ENCODE assay signal across 8 cellular contexts in genomic region chr2:190023860-190024259, GRCh38. TPM values are rescaled to one million over a fixed set of nuclear protein-coding genes. Genes with fewer than 3 reads are reported as not detected.
DNase-seq lines count a peak whose midpoint lies in the region; ATAC-seq, FAIRE-seq and TF ChIP-seq lines count a peak whose summit lies in the region.

No MANE protein-coding gene starts in this region.

- no peak overlapping the region for H2BK15ac ChIP-seq in IMR-90 (ENCODE audit: low read depth, low read length)

- H3K27me3 ChIP-seq in IMR-90 (ENCODE audit: control insufficient read depth, insufficient read depth, low read length) (peaks cover 3% of the 10 kb centered on the region), esophagus squamous epithelium (peaks cover 0 to 2% (median 0%) of the 10 kb centered on the region in 4 donors), psoas muscle (ENCODE audit: insufficient read depth in 3 of 3, low read length in 2 of 3) (no peaks in the 10 kb centered on the region)

- H3K4me1 ChIP-seq in IMR-90 (ENCODE audit: control insufficient read depth, insufficient read depth, low read length) = no peaks in the 10 kb centered on the region
- no peaks in the 10 kb centered on the region for H3K4me1 ChIP-seq in esophagus squamous epithelium
- H3K4me1 ChIP-seq in psoas muscle = no peaks in the 10 kb centered on the region

- H3K23ac ChIP-seq in IMR-90 (ENCODE audit: low read depth, low read length) = no peak overlapping the region

- H3K4me3 ChIP-seq in IMR-90 (ENCODE audit: insufficient read depth, low read depth, low read length) (no peak overlapping the region), esophagus squamous epithelium (no peak overlapping the region), psoas muscle (no peak overlapping the region)

- no peak for TF ChIP-seq POLR2A in IMR-90 (IDR thresholded peaks at IDR 0.05; ENCODE audit: low read depth, low read length)
- no peak for TF ChIP-seq POLR2A in esophagus squamous epithelium (IDR thresholded peaks at IDR 0.05)

- no peak overlapping the region for H3K4ac ChIP-seq in IMR-90 (ENCODE audit: low read depth, low read length)

- H2BK120ac ChIP-seq in IMR-90 (ENCODE audit: low read depth, low read length) = no peak overlapping the region

- H3K9me1 ChIP-seq in IMR-90 (ENCODE audit: insufficient read depth, low read length) = no peaks in the 10 kb centered on the region

- intact Hi-C loops in IMR-90 (cut with micrococcal nuclease) (no loop called here), esophagus squamous epithelium (cut with DNase I) (no loop called here), psoas muscle (cut with DNase I) (loop anchor here (2.0 to 5.0 kb wide), 2 partner anchors 45 to 48 kb away; no protein-coding TSS in a partner anchor)

- CTCF ChIA-PET in GM10248 (lab: Yijun Ruan, JAX) (interaction anchor here (1.0 to 1.9 kb wide), 2 partner anchors 10 to 17 kb away, joined by 4 read pairs; no protein-coding TSS in a partner anchor), IMR-90 (lab: Yijun Ruan, JAX) (interaction anchor here (0.6 to 1.6 kb wide), 5 partner anchors 11 to 224 kb away, joined by 3 to 6 read pairs (median 4); no protein-coding TSS in a partner anchor)

- dilution Hi-C loops in IMR-90 (cut with HindIII; ENCODE audit: low sequenced_read_pairs, unreplicated experiment) = no loop called here

- no peak overlapping the region for H3K9ac ChIP-seq in IMR-90 (ENCODE audit: low read depth, low read length)

- no peak overlapping the region for H3K56ac ChIP-seq in IMR-90 (ENCODE audit: extremely low read depth, insufficient read depth, low read length)

- no peaks in the 10 kb centered on the region for H4K20me1 ChIP-seq in IMR-90 (ENCODE audit: insufficient read depth, low read length)

- no peak overlapping the region for H2BK5ac ChIP-seq in IMR-90 (ENCODE audit: low read depth, low read length, poor library complexity, severe bottlenecking)

- no peak overlapping the region for H3K4me2 ChIP-seq in IMR-90 (ENCODE audit: low read depth, low read length)

- H3K18ac ChIP-seq in IMR-90 (ENCODE audit: low read depth, low read length) = no peak overlapping the region

- POLR2A ChIA-PET in GM10248 (lab: Yijun Ruan, JAX) (no interaction called here), IMR-90 (lab: Charles Lee; ENCODE audit: unreplicated experiment) (no interaction called here)

- no peak overlapping the region for H2AK9ac ChIP-seq in IMR-90 (replicated peaks; ENCODE audit: low read depth, low read length, poor library complexity)

- no peak; the same call in 1 of the 2 replicates for TF ChIP-seq RAD21 in IMR-90 (IDR thresholded peaks at IDR 0.05; ENCODE audit: low read length)

- FAIRE-seq in RCC 7860 (lab: Jason Lieb, UNC) = peak; percentile 64

- ATAC-seq in IMR-90 (ENCODE audit: low read depth) = no peak; the same call in 1 of the 2 replicates
- ATAC-seq in psoas muscle = peak in 2 of 4 donors; percentile 51 to 64
- ATAC-seq in HG02852 (IDR thresholded peaks at IDR 0.05; ENCODE audit: unreplicated experiment) = no peak
- no peak for ATAC-seq in HG02938 (IDR thresholded peaks at IDR 0.05; ENCODE audit: unreplicated experiment)

- no peak overlapping the region for H2BK20ac ChIP-seq in IMR-90 (ENCODE audit: low read depth, low read length)

- WGBS in IMR-90 (ENCODE audit: extremely low coverage in 2 of 2, insufficient read length in 1 of 2), 2 experiments = 40% methylated on average over 1 of the region's 5 CpGs; no CpG with 5 or more reads in 1 of the 2 experiments
- 21 to 33% methylated on average over 5 of the region's 5 CpGs for WGBS in esophagus squamous epithelium, 2 donors
- WGBS in psoas muscle, 3 donors = 39 to 48% (median 43%) methylated on average over 5 of the region's 5 CpGs

- DNase-seq in ACHN (peak; percentile 62), GM10248 (ENCODE audit: extremely low spot score) (peak; percentile 22), IMR-90 (peak; percentile 49), RCC 7860 (ENCODE audit: low spot score) (peak; percentile 23), esophagus squamous epithelium (lab: John Stamatoyannopoulos, UW) (no peak), psoas muscle (no peak)

- H3K36me3 ChIP-seq in IMR-90 (ENCODE audit: control insufficient read depth, insufficient read depth, low read length) = no peaks in the 10 kb centered on the region
- H3K36me3 ChIP-seq in esophagus squamous epithelium = no peaks in the 10 kb centered on the region
- H3K36me3 ChIP-seq in psoas muscle (ENCODE audit: insufficient read depth in 1 of 2, low read depth in 1 of 2) = no peaks in the 10 kb centered on the region

- no peak overlapping the region for H4K5ac ChIP-seq in IMR-90 (ENCODE audit: low read depth, low read length)

- H4K91ac ChIP-seq in IMR-90 (ENCODE audit: insufficient read depth, low read depth, low read length) = no peak overlapping the region

- in situ Hi-C loops in ACHN (cut with HindIII; ENCODE audit: low pct_ligation_motif_present, low pct_unique_long_range_greater_than_20kb, low sequenced_read_pairs) = no loop called here
- in situ Hi-C loops in IMR-90 (cut with MboI; ENCODE audit: low sequenced_read_pairs) = no loop called here

- H3K79me1 ChIP-seq in IMR-90 (ENCODE audit: low read depth in 1 of 2, low read length in 2 of 2) = no peaks in the 10 kb centered on the region

- no TSS peak for BruUV-seq in IMR-90 (replicated peaks; lab: Mats Ljungman, UMichigan)

- peak; percentile 30 for TF ChIP-seq CTCF in GM10248 (IDR thresholded peaks at IDR 0.05; ENCODE audit: control extremely low read depth, extremely low read depth, low read depth, missing control alignments)
- peak; percentile 51 for TF ChIP-seq CTCF in IMR-90 (conservative IDR thresholded peaks at IDR 0.05; ENCODE audit: low read depth, low read length)
- TF ChIP-seq CTCF in esophagus squamous epithelium (IDR thresholded peaks at IDR 0.05) = peak in 5 of 6 experiments; percentile 35 to 55 (median 47)
- peak; percentile 64 for TF ChIP-seq CTCF in psoas muscle (IDR thresholded peaks at IDR 0.05)

- peak overlapping the region; percentile 80 for H2AFZ ChIP-seq in IMR-90 (replicated peaks; ENCODE audit: low read length, poor library complexity)

- H3K27ac ChIP-seq in IMR-90 (ENCODE audit: insufficient read depth, low read length) (no peak overlapping the region), esophagus squamous epithelium (no peak overlapping the region), psoas muscle (no peak overlapping the region)

- H2AK5ac ChIP-seq in IMR-90 (ENCODE audit: low read depth, low read length) = no peak overlapping the region

- no peak overlapping the region for H3K14ac ChIP-seq in IMR-90 (replicated peaks; ENCODE audit: low read depth, low read length)

- H3K9me3 ChIP-seq in IMR-90 (ENCODE audit: control insufficient read depth, insufficient read depth, low read length) (no peaks in the 10 kb centered on the region), esophagus squamous epithelium (no peaks in the 10 kb centered on the region), psoas muscle (no peaks in the 10 kb centered on the region)

- no peak overlapping the region for H4K8ac ChIP-seq in IMR-90 (ENCODE audit: low read depth in 2 of 2, low read length in 2 of 2)

TF ChIP-seq in IMR-90, 13 proteins besides CTCF, POLR2A, EP300 and RAD21:
- TF ChIP-seq MXI1 (IDR thresholded peaks at IDR 0.05; ENCODE audit: borderline replicate concordance, low read depth, low read length) = no peak
- TF ChIP-seq SMC3 (IDR thresholded peaks at IDR 0.05; ENCODE audit: low read depth, low read length) = 0 out of 2 replicates have a peak, but pooled peaks have one; percentile 9
- TF ChIP-seq CHD1 (IDR thresholded peaks at IDR 0.05; ENCODE audit: low read depth, low read length) = no peak
TF ChIP-seq in IMR-90: peak in this region for 1.

RNA-seq across cellular contexts. Expression of gene MSTN, which starts 38.7 kb away (rescaled TPM):
- total RNA-seq in IMR-90 (2012; rRNA removed) (under 0.01 TPM in 1 of 2 replicates, not detected in the other), esophagus squamous epithelium (under 1 TPM in 3 of 4 donors, not detected in 1; 0.13 to 0.21 (median 0.19) TPM), psoas muscle (1 to 10 TPM in 2 of 4 donors, under 1 TPM in 2; 0.32 to 6.6 (median 1.3) TPM)
- polyA plus RNA-seq in IMR-90 (2012; rRNA removed) (not detected in 2 replicates), psoas muscle (1 to 10 TPM in 1 of 3 donors, under 1 TPM in 2; 0.08 to 1.6 (median 0.55) TPM)
- polyA plus RNA-seq in IMR-90 (2012; cell fraction: cytosol; rRNA removed) = 0.02 TPM in 1 of 2 replicates, not detected in the other
- polyA plus RNA-seq in IMR-90 (2012; cell fraction: nucleus; rRNA removed; ENCODE audit: low replicate concordance) = 0.02 and 0.24 TPM in 2 replicates

Comparison
In these comparisons a context has a peak if more than half of its experiments do, and no peak if none do; other contexts are left out.
1. DNase-seq: peak in ACHN (single experiment), GM10248 (single experiment), IMR-90 (single experiment) and RCC 7860 (single experiment); none in esophagus squamous epithelium (single experiment) and psoas muscle (0 of 2).
2. intact Hi-C loops: an anchor here in psoas muscle (2.0 to 5.0 kb wide); none called in IMR-90 and esophagus squamous epithelium.
3. Peak in every context shown above with its lines, with median percentiles within 50 percentile points of each other: CTCF ChIP-seq.